1 cellular context compared by ENCODE assay signal in the genomic region with DNA sequence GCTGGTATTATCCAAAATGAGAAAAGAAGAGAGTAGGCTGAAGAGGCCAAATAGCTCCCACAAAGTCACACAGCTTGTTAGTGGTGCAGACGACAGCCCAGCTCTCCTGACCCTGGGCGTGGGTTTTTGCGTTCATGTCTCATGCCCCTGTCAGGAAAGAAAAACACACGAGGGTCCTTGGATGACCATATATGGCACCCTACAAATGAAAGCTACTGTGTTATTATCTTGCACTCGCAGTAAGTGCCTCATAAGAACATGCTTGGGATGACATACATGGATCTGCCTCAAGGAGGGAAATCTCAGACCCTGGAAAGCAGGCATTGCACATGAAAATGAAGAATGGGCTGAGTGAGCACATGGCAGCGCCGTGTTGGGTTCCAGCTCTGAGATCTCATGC.
TF ChIP-seq lines count a peak whose summit lies in the region.

No MANE protein-coding gene starts in this region.

TF ChIP-seq in IMR-90, 13 proteins besides CTCF, POLR2A, EP300 and RAD21 (continued from another document):
- TF ChIP-seq FOS (IDR thresholded peaks at IDR 0.05; ENCODE audit: low read depth, low read length), result no peak
- no peak for TF ChIP-seq ELK1 (IDR thresholded peaks at IDR 0.05; ENCODE audit: borderline replicate concordance, low read depth, low read length)
- TF ChIP-seq NFE2L2 (IDR thresholded peaks at IDR 0.05; ENCODE audit: low read depth, low read length), result no peak
- no peak for TF ChIP-seq RFX5 (IDR thresholded peaks at IDR 0.05; ENCODE audit: low read depth, low read length)
- no peak for TF ChIP-seq MXI1 (IDR thresholded peaks at IDR 0.05; ENCODE audit: borderline replicate concordance, low read depth, low read length)
- TF ChIP-seq RCOR1 (IDR thresholded peaks at IDR 0.05; ENCODE audit: insufficient replicate concordance, low read length), result no peak
- TF ChIP-seq CHD1 (IDR thresholded peaks at IDR 0.05; ENCODE audit: low read depth, low read length), result no peak
- no peak for TF ChIP-seq USF2 (IDR thresholded peaks at IDR 0.05; ENCODE audit: low read depth, low read length)
- TF ChIP-seq MAFK (IDR thresholded peaks at IDR 0.05; ENCODE audit: low read depth, low read length), result no peak
- no peak for TF ChIP-seq SMC3 (IDR thresholded peaks at IDR 0.05; ENCODE audit: low read depth, low read length)
- no peak for TF ChIP-seq BHLHE40 (IDR thresholded peaks at IDR 0.05; ENCODE audit: low read depth, low read length)
- no peak for TF ChIP-seq MAZ (IDR thresholded peaks at IDR 0.05; ENCODE audit: borderline replicate concordance, low read depth, low read length)
TF ChIP-seq in IMR-90: peak in this region for 0.
